ENCODE assay signal across 1 cellular context in the genomic region with DNA sequence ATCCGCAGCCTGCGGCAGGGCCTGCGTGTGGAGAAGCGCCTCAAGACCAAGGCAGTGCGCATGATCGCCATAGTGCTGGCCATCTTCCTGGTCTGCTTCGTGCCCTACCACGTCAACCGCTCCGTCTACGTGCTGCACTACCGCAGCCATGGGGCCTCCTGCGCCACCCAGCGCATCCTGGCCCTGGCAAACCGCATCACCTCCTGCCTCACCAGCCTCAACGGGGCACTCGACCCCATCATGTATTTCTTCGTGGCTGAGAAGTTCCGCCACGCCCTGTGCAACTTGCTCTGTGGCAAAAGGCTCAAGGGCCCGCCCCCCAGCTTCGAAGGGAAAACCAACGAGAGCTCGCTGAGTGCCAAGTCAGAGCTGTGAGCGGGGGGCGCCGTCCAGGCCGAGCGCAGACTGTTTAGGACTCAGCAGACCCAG.
TF ChIP-seq lines count a peak whose summit lies in the region.

No MANE protein-coding gene starts in this region.

TF ChIP-seq in IMR-90, 13 proteins besides CTCF, POLR2A, EP300 and RAD21:
- TF ChIP-seq RFX5 (IDR thresholded peaks at IDR 0.05; ENCODE audit: low read depth, low read length): no peak
- TF ChIP-seq MAFK (IDR thresholded peaks at IDR 0.05; ENCODE audit: low read depth, low read length): no peak
- no peak for TF ChIP-seq CHD1 (IDR thresholded peaks at IDR 0.05; ENCODE audit: low read depth, low read length)
- TF ChIP-seq NFE2L2 (IDR thresholded peaks at IDR 0.05; ENCODE audit: low read depth, low read length): no peak
- TF ChIP-seq RCOR1 (IDR thresholded peaks at IDR 0.05; ENCODE audit: insufficient replicate concordance, low read length): no peak
- no peak for TF ChIP-seq MAZ (IDR thresholded peaks at IDR 0.05; ENCODE audit: borderline replicate concordance, low read depth, low read length)
- TF ChIP-seq FOS (IDR thresholded peaks at IDR 0.05; ENCODE audit: low read depth, low read length): no peak
- TF ChIP-seq CEBPB (IDR thresholded peaks at IDR 0.05; ENCODE audit: low read depth, low read length): no peak
- TF ChIP-seq BHLHE40 (IDR thresholded peaks at IDR 0.05; ENCODE audit: low read depth, low read length): no peak
- TF ChIP-seq SMC3 (IDR thresholded peaks at IDR 0.05; ENCODE audit: low read depth, low read length): no peak
- TF ChIP-seq, protein P1, sequence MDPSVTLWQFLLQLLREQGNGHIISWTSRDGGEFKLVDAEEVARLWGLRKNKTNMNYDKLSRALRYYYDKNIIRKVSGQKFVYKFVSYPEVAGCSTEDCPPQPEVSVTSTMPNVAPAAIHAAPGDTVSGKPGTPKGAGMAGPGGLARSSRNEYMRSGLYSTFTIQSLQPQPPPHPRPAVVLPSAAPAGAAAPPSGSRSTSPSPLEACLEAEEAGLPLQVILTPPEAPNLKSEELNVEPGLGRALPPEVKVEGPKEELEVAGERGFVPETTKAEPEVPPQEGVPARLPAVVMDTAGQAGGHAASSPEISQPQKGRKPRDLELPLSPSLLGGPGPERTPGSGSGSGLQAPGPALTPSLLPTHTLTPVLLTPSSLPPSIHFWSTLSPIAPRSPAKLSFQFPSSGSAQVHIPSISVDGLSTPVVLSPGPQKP (IDR thresholded peaks at IDR 0.05; ENCODE audit: borderline replicate concordance, low read depth, low read length): no peak
- no peak for TF ChIP-seq MXI1 (IDR thresholded peaks at IDR 0.05; ENCODE audit: borderline replicate concordance, low read depth, low read length)
TF ChIP-seq in IMR-90: peak in this region for 0.
